Comparison of ENCODE assay signal across 20 cellular contexts in genomic region chrX:25011589-25012432, GRCh38. TPM values are rescaled to one million over a fixed set of nuclear protein-coding genes. Genes with fewer than 3 reads are reported as not detected.
DNase-seq lines count a peak whose midpoint lies in the region; ATAC-seq and TF ChIP-seq lines count a peak whose summit lies in the region.
"Had no signal": no experiment of that assay in that cellular context is flagged by ENCODE, and none has a peak within 500 bp of the region (broad histone marks: within the 10 kb centered on the region; RNA-seq: fewer than 3 reads in every experiment).

No MANE protein-coding gene starts in this region.

- no peaks in the 10 kb centered on the region for H3K9me3 Mint-ChIP-seq in effector memory CD8-positive, alpha-beta T cell
- H3K9me3 Mint-ChIP-seq in progenitor cell of endocrine pancreas (ENCODE audit: low read depth) (no peaks in the 10 kb centered on the region), HFFc6 (no peaks in the 10 kb centered on the region)

- TF ChIP-seq CTCF in progenitor cell of endocrine pancreas (IDR thresholded peaks at IDR 0.05; ENCODE audit: unreplicated experiment) (no peak), tibial artery (IDR thresholded peaks at IDR 0.05) (no peak), HFFc6 (IDR thresholded peaks at IDR 0.05) (no peak)

- no peak for ATAC-seq in effector memory CD8-positive, alpha-beta T cell (replicated peaks)

- H3K4me1 ChIP-seq in BLaER1 treated with 17β-estradiol and CSF1 and Interleukin-3, amounts not matched to agents 10 nM and 100 nM = peaks cover 0 to 17% (median 13%) of the 10 kb centered on the region in 10 experiments; a peak in 14 of 20 replicates
- H3K4me1 ChIP-seq in tibial artery = peaks cover 0 to 25% (median 14%) of the 10 kb centered on the region in 4 donors

- peaks cover 41 to 75% of the 10 kb centered on the region in 2 donors for H3K27me3 Mint-ChIP-seq in effector memory CD8-positive, alpha-beta T cell
- peaks cover 92% of the 10 kb centered on the region for H3K27me3 Mint-ChIP-seq in progenitor cell of endocrine pancreas
- peaks cover 30% of the 10 kb centered on the region for H3K27me3 Mint-ChIP-seq in HFFc6 (ENCODE audit: insufficient read depth)

- H3K9me3 ChIP-seq in BLaER1 treated with 17β-estradiol and CSF1 and Interleukin-3, amounts not matched to agents 10 nM and 100 nM (replicated peaks in 1 of 11) = peaks cover 10 to 21% (median 15%) of the 10 kb centered on the region in 11 experiments; a peak in 20 of 22 replicates
- H3K9me3 ChIP-seq in tibial artery = peaks cover 0 to 16% (median 0%) of the 10 kb centered on the region in 3 donors
- H3K9me3 ChIP-seq: ascending aorta, MG63 had no signal

- DNase-seq in H7 (peak; percentile 66), progenitor cell of endocrine pancreas (ENCODE audit: low spot score, unreplicated experiment) (no peak), tibial artery (no peak), HFFc6 (no peak), GOT3 (lab: John Stamatoyannopoulos, UW) (no peak)
- no peak for DNase-seq in effector memory CD8-positive, alpha-beta T cell
- DNase-seq: activated CD8-positive, alpha-beta memory T cell treated with anti-CD3 and anti-CD28 coated beads for 24 hours; activated gamma-delta T cell treated with Interleukin-2 at 50 U/mL for 16 hours; HCEC 1CT; hippocampal formation; left colon; MG63; NCI-H2029 treated with DMSO at 0.1 percent for 48 hours had no signal

- H3K4me2 ChIP-seq in BLaER1 treated with 17β-estradiol and CSF1 and Interleukin-3, amounts not matched to agents 10 nM and 100 nM = peak overlapping the region; percentile 50 to 86 (median 74); a peak in 20 of 22 replicates

- peaks cover 12 to 14% of the 10 kb centered on the region in 2 donors for H3K4me1 Mint-ChIP-seq in effector memory CD8-positive, alpha-beta T cell (ENCODE audit: low read depth in 2 of 2)
- peaks cover 1% of the 10 kb centered on the region for H3K4me1 Mint-ChIP-seq in progenitor cell of endocrine pancreas (ENCODE audit: low read depth)
- no peaks in the 10 kb centered on the region for H3K4me1 Mint-ChIP-seq in HFFc6 (ENCODE audit: low read depth)

- peaks cover 0 to 95% (median 77%) of the 10 kb centered on the region in 11 experiments; a peak in 16 of 22 replicates for H4K20me1 ChIP-seq in BLaER1 treated with 17β-estradiol and CSF1 and Interleukin-3, amounts not matched to agents 10 nM and 100 nM

- no peaks in the 10 kb centered on the region for H3K36me3 ChIP-seq in BLaER1 treated with 17β-estradiol and CSF1 and Interleukin-3, amounts not matched to agents 10 nM and 100 nM
- H3K36me3 ChIP-seq in H7 (replicated peaks; ENCODE audit: control insufficient read depth, insufficient read depth, low read length) = no peaks in the 10 kb centered on the region
- no peaks in the 10 kb centered on the region for H3K36me3 ChIP-seq in tibial artery
- H3K36me3 ChIP-seq: ascending aorta, MG63 had no signal

- H3K4me3 ChIP-seq in BLaER1 treated with 17β-estradiol and CSF1 and Interleukin-3, amounts not matched to agents 10 nM and 100 nM = peak overlapping the region in 5 of 10 experiments; percentile 48 to 55 (median 52); a peak in 7 of 20 replicates
- no peak overlapping the region for H3K4me3 ChIP-seq in H7 (ENCODE audit: insufficient read depth, low read depth, low read length)
- no peak overlapping the region for H3K4me3 ChIP-seq in tibial artery
- H3K4me3 ChIP-seq: GM12878, MG63 had no signal

- H3K36me3 Mint-ChIP-seq in effector memory CD8-positive, alpha-beta T cell (ENCODE audit: insufficient read depth) = peaks cover 7% of the 10 kb centered on the region
- H3K36me3 Mint-ChIP-seq in progenitor cell of endocrine pancreas (ENCODE audit: insufficient read depth) (no peaks in the 10 kb centered on the region), HFFc6 (ENCODE audit: low read depth) (no peaks in the 10 kb centered on the region)

- H3K9ac ChIP-seq in BLaER1 treated with 17β-estradiol and CSF1 and Interleukin-3, amounts not matched to agents 10 nM and 100 nM = no peak overlapping the region

- H3K27me3 ChIP-seq in BLaER1 treated with 17β-estradiol and CSF1 and Interleukin-3, amounts not matched to agents 10 nM and 100 nM = peaks cover 100% of the 10 kb centered on the region in 11 experiments
- H3K27me3 ChIP-seq in H7 (ENCODE audit: control insufficient read depth, insufficient read depth, low read length) (peaks cover 98% of the 10 kb centered on the region), tibial artery (peaks cover 0 to 87% of the 10 kb centered on the region in 2 donors)

- no peak overlapping the region for H3K27ac ChIP-seq in BLaER1 treated with 17β-estradiol and CSF1 and Interleukin-3, amounts not matched to agents 10 nM and 100 nM
- H3K27ac ChIP-seq in tibial artery = no peak overlapping the region
- H3K27ac ChIP-seq: ascending aorta had no signal

- peak overlapping the region; percentile 44 to 82 for H3K4me3 Mint-ChIP-seq in effector memory CD8-positive, alpha-beta T cell
- peak overlapping the region; percentile 55 for H3K4me3 Mint-ChIP-seq in progenitor cell of endocrine pancreas (ENCODE audit: low read depth)
- no peak overlapping the region for H3K4me3 Mint-ChIP-seq in HFFc6

- intact Hi-C loops in tibial artery (cut with DNase I; ENCODE audit: low total_unique reads) = no loop called here

- H3K27ac Mint-ChIP-seq in effector memory CD8-positive, alpha-beta T cell = no peak overlapping the region
- H3K27ac Mint-ChIP-seq in progenitor cell of endocrine pancreas (no peak overlapping the region), HFFc6 (no peak overlapping the region)

RNA-seq across cellular contexts. Expression of gene ARX, which starts 4.0 kb away (rescaled TPM):
- total RNA-seq in H7 (2014; rRNA removed; shearing (Covaris generic)) = not detected in 2 replicates
- 4.5 and 5.8 TPM in 2 replicates for total RNA-seq in progenitor cell of endocrine pancreas
- not detected for total RNA-seq in HFFc6 (2021; fragmentation: NEBNext Ultra II Directional; extraction: Animal tissue kit (Norgen Biotek cat#: 25700))
- total RNA-seq: ascending aorta, dermis microvascular lymphatic vessel endothelial cell, fibroblast of lung, GM12878, pulmonary artery endothelial cell, subcutaneous adipose tissue had no signal
